Comparison of ENCODE assay signal across 1 cellular context in the genomic region with DNA sequence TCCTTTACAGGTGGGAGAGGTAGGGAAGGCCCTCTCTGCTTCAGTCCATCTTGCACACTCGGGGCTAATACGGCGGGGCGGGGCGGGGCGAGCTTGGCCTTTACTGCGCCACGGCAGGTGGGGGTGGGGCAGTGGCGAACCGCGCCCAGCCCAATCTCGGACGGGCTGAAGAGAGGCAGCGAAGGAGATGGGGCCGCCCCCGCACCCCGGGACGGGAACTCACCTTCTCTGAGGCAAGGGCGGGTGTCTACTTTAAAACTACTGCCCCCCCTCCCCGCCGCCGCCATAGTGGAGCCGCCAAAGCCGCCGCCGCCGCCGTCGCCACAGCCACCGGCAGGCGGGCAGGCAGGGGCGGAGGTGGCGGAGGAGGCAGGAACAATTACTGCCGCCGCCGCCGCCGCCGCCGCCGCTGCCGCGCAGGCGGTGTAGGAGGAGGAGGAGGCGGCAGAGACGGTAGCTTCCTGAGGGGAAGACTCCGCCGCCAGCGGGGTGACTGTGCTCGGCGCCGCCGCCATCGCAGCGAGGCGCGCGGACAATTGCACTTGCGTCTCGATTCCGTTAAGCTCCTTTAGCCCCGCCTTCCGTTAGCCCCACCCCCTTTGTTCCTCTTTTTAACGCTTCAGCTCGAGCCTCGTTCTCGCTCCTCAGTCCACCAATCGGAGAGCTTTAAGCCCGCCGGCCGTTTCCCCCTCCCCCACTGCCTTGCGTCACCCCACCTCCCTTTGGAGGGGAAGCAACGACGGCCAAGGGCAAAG.
TF ChIP-seq lines count a peak whose summit lies in the region.

A gene (minus strand): TSS at position 534 of the 755 bp plus-strand sequence. CDS start 19 bp downstream, at position 515.

TF ChIP-seq in H1, 55 proteins besides CTCF, POLR2A, EP300 and RAD21:
- TF ChIP-seq CEBPB (IDR thresholded peaks at IDR 0.05; ENCODE audit: low read depth, low read length) (peak; percentile 70; the same call in 1 of the 2 replicates), RFX5 (IDR thresholded peaks at IDR 0.05; ENCODE audit: borderline replicate concordance, low read depth, low read length) (no peak), CREB1 (IDR thresholded peaks at IDR 0.05) (peak; percentile 70; the same call in 1 of the 2 replicates), JUND (IDR thresholded peaks at IDR 0.05; ENCODE audit: low read length) (no peak), TAF1 (IDR thresholded peaks at IDR 0.05; ENCODE audit: low read depth, low read length) (peak; percentile 81), NRF1 (IDR thresholded peaks at IDR 0.05; ENCODE audit: low read depth, low read length) (no peak), PHF8 (conservative IDR thresholded peaks at IDR 0.05; ENCODE audit: low read depth, low read length) (peak; percentile 91), POU5F1 (IDR thresholded peaks at IDR 0.05; ENCODE audit: low read depth, low read length) (no peak), KDM1A (IDR thresholded peaks at IDR 0.05; ENCODE audit: borderline replicate concordance, low read length) (no peak), POLR2AphosphoS5 (IDR thresholded peaks at IDR 0.05; ENCODE audit: low read depth, low read length) (peak; percentile 92), TBP (IDR thresholded peaks at IDR 0.05; ENCODE audit: low read depth, low read length) (peak; percentile 66; the same call in 1 of the 2 replicates), KDM4A (IDR thresholded peaks at IDR 0.05; ENCODE audit: low read depth, low read length, severe bottlenecking) (no peak), CBX8 (IDR thresholded peaks at IDR 0.05; ENCODE audit: borderline replicate concordance, low read depth, low read length) (no peak), SRF (IDR thresholded peaks at IDR 0.05; ENCODE audit: low read depth, low read length) (no peak), RBBP5 (IDR thresholded peaks at IDR 0.05; ENCODE audit: borderline replicate concordance, low read depth, low read length) (no peak), ASH2L (IDR thresholded peaks at IDR 0.05; ENCODE audit: low read length) (peak; percentile 75), TAF7 (optimal IDR thresholded peaks at IDR 0.05; ENCODE audit: borderline replicate concordance, low read depth, low read length) (no peak), SUZ12 (IDR thresholded peaks at IDR 0.05; ENCODE audit: low read length) (no peak), FOSL1 (IDR thresholded peaks at IDR 0.05; ENCODE audit: insufficient read depth, low read depth, low read length) (no peak), YY1 (IDR thresholded peaks at IDR 0.05; ENCODE audit: low read depth, low read length) (0 out of 2 replicates have a peak, but pooled peaks have one; percentile 56), TCF12 (IDR thresholded peaks at IDR 0.05; ENCODE audit: low read depth, low read length) (no peak), EGR1 (IDR thresholded peaks at IDR 0.05; ENCODE audit: borderline replicate concordance, low read depth, low read length) (no peak), SP4 (IDR thresholded peaks at IDR 0.05; ENCODE audit: low read length) (no peak)
- TF ChIP-seq, protein P1, sequence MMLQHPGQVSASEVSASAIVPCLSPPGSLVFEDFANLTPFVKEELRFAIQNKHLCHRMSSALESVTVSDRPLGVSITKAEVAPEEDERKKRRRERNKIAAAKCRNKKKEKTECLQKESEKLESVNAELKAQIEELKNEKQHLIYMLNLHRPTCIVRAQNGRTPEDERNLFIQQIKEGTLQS (IDR thresholded peaks at IDR 0.05; ENCODE audit: insufficient read depth, low read depth, low read length), result peak; percentile 38; the same call in 1 of the 2 replicates
- TF ChIP-seq, protein P2, sequence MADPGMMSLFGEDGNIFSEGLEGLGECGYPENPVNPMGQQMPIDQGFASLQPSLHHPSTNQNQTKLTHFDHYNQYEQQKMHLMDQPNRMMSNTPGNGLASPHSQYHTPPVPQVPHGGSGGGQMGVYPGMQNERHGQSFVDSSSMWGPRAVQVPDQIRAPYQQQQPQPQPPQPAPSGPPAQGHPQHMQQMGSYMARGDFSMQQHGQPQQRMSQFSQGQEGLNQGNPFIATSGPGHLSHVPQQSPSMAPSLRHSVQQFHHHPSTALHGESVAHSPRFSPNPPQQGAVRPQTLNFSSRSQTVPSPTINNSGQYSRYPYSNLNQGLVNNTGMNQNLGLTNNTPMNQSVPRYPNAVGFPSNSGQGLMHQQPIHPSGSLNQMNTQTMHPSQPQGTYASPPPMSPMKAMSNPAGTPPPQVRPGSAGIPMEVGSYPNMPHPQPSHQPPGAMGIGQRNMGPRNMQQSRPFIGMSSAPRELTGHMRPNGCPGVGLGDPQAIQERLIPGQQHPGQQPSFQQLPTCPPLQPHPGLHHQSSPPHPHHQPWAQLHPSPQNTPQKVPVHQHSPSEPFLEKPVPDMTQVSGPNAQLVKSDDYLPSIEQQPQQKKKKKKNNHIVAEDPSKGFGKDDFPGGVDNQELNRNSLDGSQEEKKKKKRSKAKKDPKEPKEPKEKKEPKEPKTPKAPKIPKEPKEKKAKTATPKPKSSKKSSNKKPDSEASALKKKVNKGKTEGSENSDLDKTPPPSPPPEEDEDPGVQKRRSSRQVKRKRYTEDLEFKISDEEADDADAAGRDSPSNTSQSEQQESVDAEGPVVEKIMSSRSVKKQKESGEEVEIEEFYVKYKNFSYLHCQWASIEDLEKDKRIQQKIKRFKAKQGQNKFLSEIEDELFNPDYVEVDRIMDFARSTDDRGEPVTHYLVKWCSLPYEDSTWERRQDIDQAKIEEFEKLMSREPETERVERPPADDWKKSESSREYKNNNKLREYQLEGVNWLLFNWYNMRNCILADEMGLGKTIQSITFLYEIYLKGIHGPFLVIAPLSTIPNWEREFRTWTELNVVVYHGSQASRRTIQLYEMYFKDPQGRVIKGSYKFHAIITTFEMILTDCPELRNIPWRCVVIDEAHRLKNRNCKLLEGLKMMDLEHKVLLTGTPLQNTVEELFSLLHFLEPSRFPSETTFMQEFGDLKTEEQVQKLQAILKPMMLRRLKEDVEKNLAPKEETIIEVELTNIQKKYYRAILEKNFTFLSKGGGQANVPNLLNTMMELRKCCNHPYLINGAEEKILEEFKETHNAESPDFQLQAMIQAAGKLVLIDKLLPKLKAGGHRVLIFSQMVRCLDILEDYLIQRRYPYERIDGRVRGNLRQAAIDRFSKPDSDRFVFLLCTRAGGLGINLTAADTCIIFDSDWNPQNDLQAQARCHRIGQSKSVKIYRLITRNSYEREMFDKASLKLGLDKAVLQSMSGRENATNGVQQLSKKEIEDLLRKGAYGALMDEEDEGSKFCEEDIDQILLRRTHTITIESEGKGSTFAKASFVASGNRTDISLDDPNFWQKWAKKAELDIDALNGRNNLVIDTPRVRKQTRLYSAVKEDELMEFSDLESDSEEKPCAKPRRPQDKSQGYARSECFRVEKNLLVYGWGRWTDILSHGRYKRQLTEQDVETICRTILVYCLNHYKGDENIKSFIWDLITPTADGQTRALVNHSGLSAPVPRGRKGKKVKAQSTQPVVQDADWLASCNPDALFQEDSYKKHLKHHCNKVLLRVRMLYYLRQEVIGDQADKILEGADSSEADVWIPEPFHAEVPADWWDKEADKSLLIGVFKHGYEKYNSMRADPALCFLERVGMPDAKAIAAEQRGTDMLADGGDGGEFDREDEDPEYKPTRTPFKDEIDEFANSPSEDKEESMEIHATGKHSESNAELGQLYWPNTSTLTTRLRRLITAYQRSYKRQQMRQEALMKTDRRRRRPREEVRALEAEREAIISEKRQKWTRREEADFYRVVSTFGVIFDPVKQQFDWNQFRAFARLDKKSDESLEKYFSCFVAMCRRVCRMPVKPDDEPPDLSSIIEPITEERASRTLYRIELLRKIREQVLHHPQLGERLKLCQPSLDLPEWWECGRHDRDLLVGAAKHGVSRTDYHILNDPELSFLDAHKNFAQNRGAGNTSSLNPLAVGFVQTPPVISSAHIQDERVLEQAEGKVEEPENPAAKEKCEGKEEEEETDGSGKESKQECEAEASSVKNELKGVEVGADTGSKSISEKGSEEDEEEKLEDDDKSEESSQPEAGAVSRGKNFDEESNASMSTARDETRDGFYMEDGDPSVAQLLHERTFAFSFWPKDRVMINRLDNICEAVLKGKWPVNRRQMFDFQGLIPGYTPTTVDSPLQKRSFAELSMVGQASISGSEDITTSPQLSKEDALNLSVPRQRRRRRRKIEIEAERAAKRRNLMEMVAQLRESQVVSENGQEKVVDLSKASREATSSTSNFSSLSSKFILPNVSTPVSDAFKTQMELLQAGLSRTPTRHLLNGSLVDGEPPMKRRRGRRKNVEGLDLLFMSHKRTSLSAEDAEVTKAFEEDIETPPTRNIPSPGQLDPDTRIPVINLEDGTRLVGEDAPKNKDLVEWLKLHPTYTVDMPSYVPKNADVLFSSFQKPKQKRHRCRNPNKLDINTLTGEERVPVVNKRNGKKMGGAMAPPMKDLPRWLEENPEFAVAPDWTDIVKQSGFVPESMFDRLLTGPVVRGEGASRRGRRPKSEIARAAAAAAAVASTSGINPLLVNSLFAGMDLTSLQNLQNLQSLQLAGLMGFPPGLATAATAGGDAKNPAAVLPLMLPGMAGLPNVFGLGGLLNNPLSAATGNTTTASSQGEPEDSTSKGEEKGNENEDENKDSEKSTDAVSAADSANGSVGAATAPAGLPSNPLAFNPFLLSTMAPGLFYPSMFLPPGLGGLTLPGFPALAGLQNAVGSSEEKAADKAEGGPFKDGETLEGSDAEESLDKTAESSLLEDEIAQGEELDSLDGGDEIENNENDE (IDR thresholded peaks at IDR 0.05; ENCODE audit: insufficient replicate concordance, low read length), result no peak
